ENCODE assay signal across 8 cellular contexts in genomic region chr2:73830871-73831401, GRCh38. TPM values are rescaled to one million over a fixed set of nuclear protein-coding genes. Genes with fewer than 3 reads are reported as not detected.
DNase-seq lines count a peak whose midpoint lies in the region; ATAC-seq and TF ChIP-seq lines count a peak whose summit lies in the region.

No MANE protein-coding gene starts in this region.

- intact Hi-C loops in activated CD8-positive, alpha-beta T cell treated with anti-CD3 and anti-CD28 coated beads for 36 hours (cut with micrococcal nuclease) = loop anchor here (5.0 kb wide), 1 partner anchor 156 kb away; no protein-coding TSS in a partner anchor

- no peaks in the 10 kb centered on the region for H3K9me3 Mint-ChIP-seq in activated CD8-positive, alpha-beta T cell treated with anti-CD3 and anti-CD28 coated beads for 36 hours

- peak overlapping the region; percentile 95 for H3K27ac Mint-ChIP-seq in activated CD8-positive, alpha-beta T cell treated with anti-CD3 and anti-CD28 coated beads for 36 hours

- peak; percentile 71 for ATAC-seq in activated CD8-positive, alpha-beta T cell treated with anti-CD3 and anti-CD28 coated beads for 36 hours
- no peak for ATAC-seq in HG03039 (IDR thresholded peaks at IDR 0.05; ENCODE audit: unreplicated experiment)

- peaks cover 43% of the 10 kb centered on the region for H3K36me3 Mint-ChIP-seq in activated CD8-positive, alpha-beta T cell treated with anti-CD3 and anti-CD28 coated beads for 36 hours (ENCODE audit: low read depth)

- CTCF ChIA-PET in activated CD8-positive, alpha-beta T cell treated with anti-CD3 and anti-CD28 coated beads for 36 hours (lab: Charles Lee) = interaction anchor here (0.6 kb wide), 1 partner anchor 68 kb away, joined by 3 read pairs; no protein-coding TSS in a partner anchor

- POLR2A ChIA-PET in activated CD8-positive, alpha-beta T cell treated with anti-CD3 and anti-CD28 coated beads for 36 hours (lab: Charles Lee) = interaction anchor here (0.7 kb wide), 1 partner anchor 362 kb away, joined by 3 read pairs; no protein-coding TSS in a partner anchor

- H3K27me3 Mint-ChIP-seq in activated CD8-positive, alpha-beta T cell treated with anti-CD3 and anti-CD28 coated beads for 36 hours = no peaks in the 10 kb centered on the region

- peak overlapping the region; percentile 80 for H3K4me3 Mint-ChIP-seq in activated CD8-positive, alpha-beta T cell treated with anti-CD3 and anti-CD28 coated beads for 36 hours

- DNase-seq in HPDE6-E6E7 (ENCODE audit: extremely low spot score) = peak; percentile 78
- DNase-seq in activated CD8-positive, alpha-beta T cell treated with anti-CD3 and anti-CD28 coated beads for 36 hours = peak; percentile 66
- DNase-seq in fibroblast of peridontal ligament (ENCODE audit: extremely low read depth) = peak; percentile 82
- DNase-seq in stimulated activated CD4-positive, alpha-beta T cell treated with anti-CD3 and anti-CD28 coated beads, TNF-alpha, amount 100 ng/mL, for 24 hours (ENCODE audit: low read depth in 3 of 3) = peak; percentile 11 to 43 (median 16)
- no peak for DNase-seq in 8988T
- no peak for DNase-seq in GM19240 (ENCODE audit: insufficient read length, low spot score)
- DNase-seq in COR-L47 (lab: John Stamatoyannopoulos, UW) = no peak

- peaks cover 42% of the 10 kb centered on the region for H3K4me1 Mint-ChIP-seq in activated CD8-positive, alpha-beta T cell treated with anti-CD3 and anti-CD28 coated beads for 36 hours (ENCODE audit: low read depth)

- TF ChIP-seq CTCF in activated CD8-positive, alpha-beta T cell treated with anti-CD3 and anti-CD28 coated beads for 36 hours (IDR thresholded peaks at IDR 0.05) = no peak

RNA-seq across cellular contexts. Expression of gene STAMBP, which starts 2.2 kb away (rescaled TPM):
- 10 to 100 TPM; 76.9 to 87.1 TPM for total RNA-seq in activated CD8-positive, alpha-beta T cell treated with anti-CD3 and anti-CD28 coated beads for 36 hours

RNA-seq across cellular contexts. Expression of gene C2orf78, which starts 47.0 kb away (rescaled TPM):
- total RNA-seq in activated CD8-positive, alpha-beta T cell treated with anti-CD3 and anti-CD28 coated beads for 36 hours = not detected

RNA-seq across cellular contexts. Expression of gene DUSP11, which starts 51.0 kb away (rescaled TPM):
- total RNA-seq in activated CD8-positive, alpha-beta T cell treated with anti-CD3 and anti-CD28 coated beads for 36 hours = 10 to 100 TPM; 24.8 to 25.4 TPM

Comparison
In these comparisons a context has a peak if more than half of its experiments do, and no peak if none do; other contexts are left out.
1. DNase-seq: peak in HPDE6-E6E7 (single experiment), activated CD8-positive, alpha-beta T cell treated with anti-CD3 and anti-CD28 coated beads for 36 hours (single experiment), fibroblast of peridontal ligament (single experiment) and stimulated activated CD4-positive, alpha-beta T cell treated with anti-CD3 and anti-CD28 coated beads, TNF-alpha, amount 100 ng/mL, for 24 hours (3 of 3); none in 8988T (single experiment), GM19240 (single experiment) and COR-L47 (single experiment).